In genomic region chr5:154039458-154039829, GRCh38 we compare ENCODE assay signal across 8 cellular contexts. TPM values are rescaled to one million over a fixed set of nuclear protein-coding genes. Genes with fewer than 3 reads are reported as not detected.
DNase-seq lines count a peak whose midpoint lies in the region; ATAC-seq, FAIRE-seq and TF ChIP-seq lines count a peak whose summit lies in the region.

No MANE protein-coding gene starts in this region.

- no peak for DNase-seq in activated CD4-positive, alpha-beta T cell treated with anti-CD3 and anti-CD28 coated beads for 36 hours
- DNase-seq in activated CD4-positive, alpha-beta T cell treated with anti-CD3 and anti-CD28 coated beads, Interleukin-2, amount 50 U/mL, for 1 hour, result no peak
- no peak for DNase-seq in activated naive CD8-positive, alpha-beta T cell treated with anti-CD3 and anti-CD28 coated beads, Interleukin-2, amount 10 ng/mL, durations not matched to agents 7 days and 5 days
- DNase-seq in kidney (no peak), testis (no peak), HuH-7 (ENCODE audit: low spot score) (no peak), UCSD-AML1 (lab: John Stamatoyannopoulos, UW; ENCODE audit: unreplicated experiment) (no peak), DMS53 (lab: John Stamatoyannopoulos, UW) (no peak)

- TF ChIP-seq CTCF in kidney (IDR thresholded peaks at IDR 0.05; ENCODE audit: borderline replicate concordance, extremely low read depth, insufficient read depth), result no peak
- TF ChIP-seq CTCF in testis (IDR thresholded peaks at IDR 0.05), result no peak

- POLR2A ChIA-PET in activated CD4-positive, alpha-beta T cell treated with anti-CD3 and anti-CD28 coated beads for 36 hours (lab: Charles Lee), result interaction anchor here (0.6 to 1.3 kb wide), 2 partner anchors 151 to 660 kb away, joined by 4 to 8 read pairs; partner anchors contain the start of gene GALNT10
- POLR2A ChIA-PET in activated naive CD8-positive, alpha-beta T cell treated with anti-CD3 and anti-CD28 coated beads, Interleukin-2, amount 10 ng/mL, durations not matched to agents 7 days and 5 days (lab: Charles Lee), result interaction anchor here (1.0 to 3.1 kb wide), 9 partner anchors 9 to 407 kb away, joined by 3 to 31 read pairs (median 5); partner anchors contain the start of gene GALNT10

- WGBS in testis, 2 donors, result 23 to 26% methylated on average over 1 of the region's 1 CpG

- CTCF ChIA-PET in activated CD4-positive, alpha-beta T cell treated with anti-CD3 and anti-CD28 coated beads for 36 hours (lab: Charles Lee), result interaction anchor here (1.1 to 3.6 kb wide), 3 partner anchors 33 to 366 kb away, joined by 5 to 13 read pairs (median 7); no protein-coding TSS in a partner anchor

- intact Hi-C loops in activated CD4-positive, alpha-beta T cell treated with anti-CD3 and anti-CD28 coated beads for 36 hours (cut with DNase I, micrococcal nuclease), result loop anchor here (1.0 to 5.0 kb wide), 7 partner anchors 35 to 901 kb away; partner anchors contain the start of genes CNOT8 (in 1 of the 2), GEMIN5 (in 1 of the 2), LARP1 (in 1 of the 2) and MRPL22 (in 1 of the 2)
- intact Hi-C loops in kidney (cut with DNase I) (no loop called here), testis (cut with DNase I; ENCODE audit: low total_unique reads) (no loop called here)

- no peak for TF ChIP-seq POLR2A in testis (IDR thresholded peaks at IDR 0.05)

- H3K9me3 ChIP-seq in kidney (ENCODE audit: control insufficient read depth in 1 of 2, low read length in 2 of 2) (no peaks in the 10 kb centered on the region), testis (no peaks in the 10 kb centered on the region)

- H3K4me1 Mint-ChIP-seq in activated CD4-positive, alpha-beta T cell treated with anti-CD3 and anti-CD28 coated beads for 36 hours, result peaks cover 60% of the 10 kb centered on the region
- peaks cover 38% of the 10 kb centered on the region for H3K4me1 Mint-ChIP-seq in activated naive CD8-positive, alpha-beta T cell treated with anti-CD3 and anti-CD28 coated beads, Interleukin-2, amount 10 ng/mL, durations not matched to agents 7 days and 5 days

- no peak for ATAC-seq in activated CD4-positive, alpha-beta T cell treated with anti-CD3 and anti-CD28 coated beads for 36 hours
- no peak for ATAC-seq in activated naive CD8-positive, alpha-beta T cell treated with anti-CD3 and anti-CD28 coated beads, Interleukin-2, amount 10 ng/mL, durations not matched to agents 7 days and 5 days (ENCODE audit: low read depth)

- H3K36me3 Mint-ChIP-seq in activated CD4-positive, alpha-beta T cell treated with anti-CD3 and anti-CD28 coated beads for 36 hours (ENCODE audit: low read depth), result peaks cover 7% of the 10 kb centered on the region
- H3K36me3 Mint-ChIP-seq in activated naive CD8-positive, alpha-beta T cell treated with anti-CD3 and anti-CD28 coated beads, Interleukin-2, amount 10 ng/mL, durations not matched to agents 7 days and 5 days, result peaks cover 12% of the 10 kb centered on the region

- no peaks in the 10 kb centered on the region for H3K27me3 ChIP-seq in testis

- FAIRE-seq in kidney (lab: Jason Lieb, UNC), result no peak

- peaks cover 8% of the 10 kb centered on the region in 2 donors for H3K4me1 ChIP-seq in kidney (ENCODE audit: control insufficient read depth in 1 of 2, insufficient read depth in 1 of 2, low read depth in 1 of 2, low read length in 2 of 2)
- H3K4me1 ChIP-seq in testis, result peaks cover 9% of the 10 kb centered on the region

- peak overlapping the region; percentile 91 to 93 for H3K9ac ChIP-seq in kidney (ENCODE audit: low read length in 2 of 2)

- no peaks in the 10 kb centered on the region for H3K27me3 Mint-ChIP-seq in activated CD4-positive, alpha-beta T cell treated with anti-CD3 and anti-CD28 coated beads for 36 hours
- H3K27me3 Mint-ChIP-seq in activated naive CD8-positive, alpha-beta T cell treated with anti-CD3 and anti-CD28 coated beads, Interleukin-2, amount 10 ng/mL, durations not matched to agents 7 days and 5 days, result no peaks in the 10 kb centered on the region

- no peaks in the 10 kb centered on the region for H3K36me3 ChIP-seq in kidney (ENCODE audit: control insufficient read depth in 1 of 2, insufficient read depth in 2 of 2, low read length in 2 of 2)
- H3K36me3 ChIP-seq in testis (ENCODE audit: low read depth, missing control alignments), result no peaks in the 10 kb centered on the region

- H3K27ac ChIP-seq in kidney (ENCODE audit: low read depth in 2 of 2, low read length in 2 of 2) (no peak overlapping the region), testis (peak overlapping the region; percentile 63 to 82)

- peak overlapping the region; percentile 97 to 99 for H3K4me3 ChIP-seq in kidney (ENCODE audit: low read length in 2 of 2)
- peak overlapping the region; percentile 81 to 83 for H3K4me3 ChIP-seq in testis

- peak overlapping the region; percentile 92 for H3K27ac Mint-ChIP-seq in activated CD4-positive, alpha-beta T cell treated with anti-CD3 and anti-CD28 coated beads for 36 hours
- peak overlapping the region; percentile 96 for H3K27ac Mint-ChIP-seq in activated naive CD8-positive, alpha-beta T cell treated with anti-CD3 and anti-CD28 coated beads, Interleukin-2, amount 10 ng/mL, durations not matched to agents 7 days and 5 days

- H3K9me3 Mint-ChIP-seq in activated CD4-positive, alpha-beta T cell treated with anti-CD3 and anti-CD28 coated beads for 36 hours (ENCODE audit: low read depth), result no peaks in the 10 kb centered on the region
- no peaks in the 10 kb centered on the region for H3K9me3 Mint-ChIP-seq in activated naive CD8-positive, alpha-beta T cell treated with anti-CD3 and anti-CD28 coated beads, Interleukin-2, amount 10 ng/mL, durations not matched to agents 7 days and 5 days

- H3K4me3 Mint-ChIP-seq in activated CD4-positive, alpha-beta T cell treated with anti-CD3 and anti-CD28 coated beads for 36 hours, result peak overlapping the region; percentile 100
- H3K4me3 Mint-ChIP-seq in activated naive CD8-positive, alpha-beta T cell treated with anti-CD3 and anti-CD28 coated beads, Interleukin-2, amount 10 ng/mL, durations not matched to agents 7 days and 5 days, result peak overlapping the region; percentile 92

RNA-seq across cellular contexts. Expression of gene MFAP3, which starts 0.7 kb away (rescaled TPM):
- total RNA-seq in activated CD4-positive, alpha-beta T cell treated with anti-CD3 and anti-CD28 coated beads for 36 hours, result 10 to 100 TPM; 13.2 to 13.5 TPM
- 10 to 100 TPM; 26.0 to 26.1 TPM for total RNA-seq in activated naive CD8-positive, alpha-beta T cell treated with anti-CD3 and anti-CD28 coated beads, Interleukin-2, amount 10 ng/mL, durations not matched to agents 7 days and 5 days
- 36.4 TPM for total RNA-seq in kidney
- polyA plus RNA-seq in kidney (ENCODE audit: insufficient read depth, low read depth, low replicate concordance), result 3.1 TPM
- total RNA-seq in testis, result 10 to 100 TPM; 30.0 to 31.5 TPM
- polyA plus RNA-seq in testis (ENCODE audit: insufficient read depth, low read depth, low replicate concordance), result 18.5 TPM

RNA-seq across cellular contexts. Expression of gene FAM114A2, which starts 0.7 kb away (rescaled TPM):
- total RNA-seq in activated CD4-positive, alpha-beta T cell treated with anti-CD3 and anti-CD28 coated beads for 36 hours, result 10 to 100 TPM; 27.9 to 28.5 TPM
- 10 to 100 TPM; 25.8 to 28.6 TPM for total RNA-seq in activated naive CD8-positive, alpha-beta T cell treated with anti-CD3 and anti-CD28 coated beads, Interleukin-2, amount 10 ng/mL, durations not matched to agents 7 days and 5 days
- total RNA-seq in kidney (36.2 TPM), testis (10 to 100 TPM; 36.1 to 45.5 TPM)
- polyA plus RNA-seq in kidney (ENCODE audit: insufficient read depth, low read depth, low replicate concordance) (12.9 TPM), testis (ENCODE audit: insufficient read depth, low read depth, low replicate concordance) (82.1 TPM)

Comparison
In these comparisons a context has a peak if more than half of its experiments do, and no peak if none do; other contexts are left out.
1. H3K27ac ChIP-seq: peak in testis (2 of 2); none in kidney (0 of 2).
2. intact Hi-C loops: an anchor here in activated CD4-positive, alpha-beta T cell treated with anti-CD3 and anti-CD28 coated beads for 36 hours (1.0 to 5.0 kb wide); none called in kidney and testis.